ENCODE assay signal across 8 cellular contexts in the genomic region with DNA sequence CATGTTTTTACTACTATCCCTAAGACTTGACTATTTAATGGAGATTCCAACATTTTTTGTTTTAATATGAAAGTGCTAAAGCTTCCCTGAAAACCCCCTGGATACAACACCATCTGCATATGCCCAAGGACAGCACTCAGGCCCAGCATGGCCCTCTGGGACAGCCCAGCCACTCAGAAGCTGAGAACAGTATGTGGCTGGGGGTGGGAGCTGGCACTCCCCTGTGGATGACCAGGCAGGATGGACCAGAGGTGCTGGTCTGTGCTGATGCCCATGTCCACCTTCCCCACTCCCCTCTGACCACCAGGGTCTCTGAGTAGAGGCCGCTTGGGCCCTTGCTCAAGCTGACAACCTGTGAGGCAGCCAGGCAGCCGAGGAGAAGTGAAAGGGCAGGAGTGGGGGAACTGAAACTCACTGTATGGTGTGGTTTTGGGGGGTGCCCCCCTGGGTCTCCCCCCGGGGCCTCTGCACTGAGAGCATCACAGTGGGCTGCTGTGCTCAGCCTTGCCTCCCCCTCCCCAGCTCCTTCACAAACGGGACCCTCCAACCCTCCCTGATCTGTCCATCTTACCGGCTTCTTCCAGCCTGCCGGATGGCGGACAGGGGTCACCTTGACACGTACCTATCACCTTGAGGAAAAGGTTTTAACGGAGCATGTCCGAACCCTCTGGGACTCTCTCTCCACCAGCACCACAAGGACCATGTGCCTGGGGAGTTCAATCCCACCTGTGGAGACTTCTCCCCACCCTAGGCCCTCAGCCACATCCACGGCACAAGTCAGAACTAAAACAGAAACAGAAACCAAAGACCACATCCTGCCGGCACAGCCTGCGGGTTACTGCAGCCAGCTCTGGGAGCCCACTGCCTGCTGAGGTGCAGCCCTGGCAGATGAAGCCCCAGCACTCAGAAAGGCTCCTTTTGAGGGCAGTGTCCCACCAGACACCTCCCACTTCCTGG. TPM values are rescaled to one million over a fixed set of nuclear protein-coding genes. Genes with fewer than 3 reads are reported as not detected.
A peak's percentile ranks its signal among the peaks of the same experiment; 100 is the strongest.
DNase-seq lines count a peak whose midpoint lies in the region; ATAC-seq and TF ChIP-seq lines count a peak whose summit lies in the region.

A gene (minus strand): TSS at position 785 of the 957 bp plus-strand sequence. CDS start 14,798 bp downstream, outside the sequence.

- peak within 1 kb of the TSS; percentile 16 to 46 for H3K4me3 ChIP-seq in left lung

- intact Hi-C loops in left lung (cut with DNase I) = no loop called here

- ATAC-seq in GM18502 (IDR thresholded peaks at IDR 0.05; ENCODE audit: poor library complexity, unreplicated experiment) = peak; percentile 85
- peak; percentile 91 for ATAC-seq in HG02852 (IDR thresholded peaks at IDR 0.05; ENCODE audit: unreplicated experiment)
- peak; percentile 85 for ATAC-seq in left lung

- H3K4me1 ChIP-seq in left lung = peaks cover 0 to 18% of the 10 kb centered on the region in 2 donors

- H3K36me3 ChIP-seq in left lung = no peaks in the 10 kb centered on the region

- peak within 1 kb of the TSS; percentile 50 to 78 for H3K27ac ChIP-seq in left lung

- peaks cover 0 to 3% of the 10 kb centered on the region in 2 donors for H3K9me3 ChIP-seq in left lung

- no peak for TF ChIP-seq CTCF in left lung (IDR thresholded peaks at IDR 0.05)

- H3K27me3 ChIP-seq in left lung = no peaks in the 10 kb centered on the region

- DNase-seq in RPMI7951 (ENCODE audit: low read depth) = peak; percentile 67
- DNase-seq in activated gamma-delta T cell treated with Interleukin-2 at 50 U/mL for 16 hours = peak; percentile 77
- peak in 1 of 2 donors; percentile 45 for DNase-seq in left lung
- DNase-seq in stimulated activated CD8-positive, alpha-beta memory T cell treated with anti-CD3 and anti-CD28 coated beads, Interleukin-4, amount 100 ng/mL, for 24 hours (ENCODE audit: low read depth) = peak; percentile 55
- DNase-seq in inferior parietal cortex (ENCODE audit: extremely low spot score) = no peak
- DNase-seq in AG08396 (ENCODE audit: low spot score) = no peak

RNA-seq across cellular contexts. Expression of the gene that starts here (rescaled TPM):
- 3.7 TPM in 2 replicates for total RNA-seq in RPMI7951 (2014; rRNA removed; shearing (Covaris generic))
- total RNA-seq in left lung = 1 to 10 TPM; 3.1 to 7.7 TPM

Comparison
In these comparisons a context has a peak if more than half of its experiments do, and no peak if none do; other contexts are left out.
1. DNase-seq: peak in RPMI7951 (single experiment), activated gamma-delta T cell treated with Interleukin-2 at 50 U/mL for 16 hours (single experiment) and stimulated activated CD8-positive, alpha-beta memory T cell treated with anti-CD3 and anti-CD28 coated beads, Interleukin-4, amount 100 ng/mL, for 24 hours (single experiment); none in inferior parietal cortex (single experiment) and AG08396 (single experiment).
2. Peak in every context shown above with its lines, with median percentiles within 50 percentile points of each other: ATAC-seq.